21 cellular contexts compared by ENCODE assay signal in genomic region chr3:195013411-195013810, GRCh38.
"Had no signal": no experiment of that assay in that cellular context is flagged by ENCODE, and none has a peak within 500 bp of the region (broad histone marks: within the 10 kb centered on the region; RNA-seq: fewer than 3 reads in every experiment).

No MANE protein-coding gene starts in this region.

- H3K9me3 Mint-ChIP-seq: effector memory CD8-positive, alpha-beta T cell; naive thymus-derived CD4-positive, alpha-beta T cell; stimulated activated effector memory CD8-positive, alpha-beta T cell treated with anti-CD3 and anti-CD28 coated beads, Interleukin-12 subunit alpha, Interleukin-12 subunit beta, amount 100 ng/mL, for 72 hours had no signal

- H3K27me3 ChIP-seq: gastroesophageal sphincter, neutrophil, right atrium auricular region, suprapubic skin, tibial artery had no signal

- H3K36me3 ChIP-seq: esophagus squamous epithelium, gastroesophageal sphincter, left ventricle myocardium inferior, neutrophil, right atrium auricular region, suprapubic skin, tibial artery had no signal

- H3K27ac Mint-ChIP-seq: effector memory CD8-positive, alpha-beta T cell; nephron progenitor cell; stimulated activated effector memory CD8-positive, alpha-beta T cell treated with anti-CD3 and anti-CD28 coated beads, Interleukin-12 subunit alpha, Interleukin-12 subunit beta, amount 100 ng/mL, for 72 hours had no signal

- ATAC-seq: effector memory CD8-positive, alpha-beta T cell; gastroesophageal sphincter; naive thymus-derived CD4-positive, alpha-beta T cell; stimulated activated naive CD8-positive, alpha-beta T cell treated with anti-CD3 and anti-CD28 coated beads, Interleukin-15, Interleukin-2, amounts not matched to agents 100 U/mL and 50 U/mL, for 24 hours had no signal

- H3K4me3 Mint-ChIP-seq: effector memory CD8-positive, alpha-beta T cell; naive thymus-derived CD4-positive, alpha-beta T cell; nephron progenitor cell; stimulated activated effector memory CD8-positive, alpha-beta T cell treated with anti-CD3 and anti-CD28 coated beads, Interleukin-12 subunit alpha, Interleukin-12 subunit beta, amount 100 ng/mL, for 72 hours had no signal

- H3K4me3 ChIP-seq: esophagus squamous epithelium, gastroesophageal sphincter, left ventricle myocardium inferior, lung, right atrium auricular region, suprapubic skin, tibial artery had no signal

- H3K4me1 ChIP-seq: gastroesophageal sphincter, left ventricle myocardium inferior, right atrium auricular region, suprapubic skin, tibial artery had no signal

- H3K9me3 ChIP-seq: esophagus squamous epithelium, gastroesophageal sphincter, left ventricle myocardium inferior, neutrophil, right atrium auricular region, suprapubic skin, tibial artery had no signal

- H3K27ac ChIP-seq: esophagus squamous epithelium, gastroesophageal sphincter, left ventricle myocardium inferior, neutrophil, right atrium auricular region, suprapubic skin, tibial artery had no signal

- DNase-seq: central memory CD4-positive, alpha-beta T cell; effector memory CD8-positive, alpha-beta T cell; esophagus squamous epithelium; foreskin fibroblast; glutamatergic neuron; left ventricle myocardium inferior; mesenchymal stem cell; naive thymus-derived CD4-positive, alpha-beta T cell; nephron progenitor cell; posterior cingulate gyrus; small intestine; stimulated activated CD4-positive, alpha-beta T cell treated with anti-CD3 and anti-CD28 coated beads, Interleukin-4, amount 100 ng/mL, for 1 hour; stimulated activated CD8-positive, alpha-beta memory T cell treated with anti-CD3 and anti-CD28 coated beads, Interleukin-4, amount 100 ng/mL, for 48 hours; stimulated activated naive CD8-positive, alpha-beta T cell treated with anti-CD3 and anti-CD28 coated beads, Interleukin-15, Interleukin-2, amounts not matched to agents 100 U/mL and 50 U/mL, for 24 hours had no signal

- H3K36me3 Mint-ChIP-seq: naive thymus-derived CD4-positive, alpha-beta T cell; stimulated activated effector memory CD8-positive, alpha-beta T cell treated with anti-CD3 and anti-CD28 coated beads, Interleukin-12 subunit alpha, Interleukin-12 subunit beta, amount 100 ng/mL, for 72 hours had no signal
